1 cellular context compared by ENCODE assay signal in the genomic region with DNA sequence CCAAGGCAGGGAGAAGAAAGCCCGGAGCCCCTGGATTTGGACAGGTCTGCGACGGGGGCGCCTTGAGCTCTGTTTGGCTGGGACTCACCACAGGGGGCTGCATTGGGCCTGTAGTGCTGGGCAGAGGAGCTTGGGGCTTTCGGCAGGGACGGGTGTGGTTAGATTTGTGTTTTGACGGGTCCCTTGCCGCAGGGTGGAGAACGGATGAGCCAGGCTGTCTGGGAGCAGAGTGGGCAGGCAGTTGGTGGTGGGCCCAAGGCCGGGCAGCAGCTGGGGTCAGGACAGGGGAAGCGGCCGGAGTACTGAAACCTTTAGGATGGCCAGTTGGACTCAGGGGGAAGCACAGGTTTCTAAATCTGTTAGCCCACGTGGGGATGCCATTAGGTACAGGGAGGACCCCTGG.
A peak's percentile ranks its signal among the peaks of the same experiment; 100 is the strongest.
TF ChIP-seq lines count a peak whose summit lies in the region.

No MANE protein-coding gene starts in this region.

TF ChIP-seq in HepG2, 621 proteins besides CTCF, POLR2A, EP300 and RAD21:
- no peak for TF ChIP-seq HHEX (CRISPR knock-in tag; IDR thresholded peaks at IDR 0.05)
- peak; percentile 65 for TF ChIP-seq AGO2 (optimal IDR thresholded peaks at IDR 0.05; ENCODE audit: low read depth, low read length)
- TF ChIP-seq SYNCRIP (IDR thresholded peaks at IDR 0.05; ENCODE audit: insufficient read depth, low read depth, low read length): no peak
- no peak for TF ChIP-seq ZNF614 (CRISPR knock-in tag; IDR thresholded peaks at IDR 0.05; ENCODE audit: borderline replicate concordance)
- TF ChIP-seq ZNF230 (CRISPR knock-in tag; IDR thresholded peaks at IDR 0.05): no peak
- no peak for TF ChIP-seq JUND (CRISPR knock-in tag; IDR thresholded peaks at IDR 0.05)
- TF ChIP-seq, protein P1, sequence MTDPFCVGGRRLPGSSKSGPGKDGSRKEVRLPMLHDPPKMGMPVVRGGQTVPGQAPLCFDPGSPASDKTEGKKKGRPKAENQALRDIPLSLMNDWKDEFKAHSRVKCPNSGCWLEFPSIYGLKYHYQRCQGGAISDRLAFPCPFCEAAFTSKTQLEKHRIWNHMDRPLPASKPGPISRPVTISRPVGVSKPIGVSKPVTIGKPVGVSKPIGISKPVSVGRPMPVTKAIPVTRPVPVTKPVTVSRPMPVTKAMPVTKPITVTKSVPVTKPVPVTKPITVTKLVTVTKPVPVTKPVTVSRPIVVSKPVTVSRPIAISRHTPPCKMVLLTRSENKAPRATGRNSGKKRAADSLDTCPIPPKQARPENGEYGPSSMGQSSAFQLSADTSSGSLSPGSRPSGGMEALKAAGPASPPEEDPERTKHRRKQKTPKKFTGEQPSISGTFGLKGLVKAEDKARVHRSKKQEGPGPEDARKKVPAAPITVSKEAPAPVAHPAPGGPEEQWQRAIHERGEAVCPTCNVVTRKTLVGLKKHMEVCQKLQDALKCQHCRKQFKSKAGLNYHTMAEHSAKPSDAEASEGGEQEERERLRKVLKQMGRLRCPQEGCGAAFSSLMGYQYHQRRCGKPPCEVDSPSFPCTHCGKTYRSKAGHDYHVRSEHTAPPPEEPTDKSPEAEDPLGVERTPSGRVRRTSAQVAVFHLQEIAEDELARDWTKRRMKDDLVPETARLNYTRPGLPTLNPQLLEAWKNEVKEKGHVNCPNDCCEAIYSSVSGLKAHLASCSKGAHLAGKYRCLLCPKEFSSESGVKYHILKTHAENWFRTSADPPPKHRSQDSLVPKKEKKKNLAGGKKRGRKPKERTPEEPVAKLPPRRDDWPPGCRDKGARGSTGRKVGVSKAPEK (CRISPR knock-in tag; IDR thresholded peaks at IDR 0.05; ENCODE audit: borderline replicate concordance): no peak
